In the genomic region with DNA sequence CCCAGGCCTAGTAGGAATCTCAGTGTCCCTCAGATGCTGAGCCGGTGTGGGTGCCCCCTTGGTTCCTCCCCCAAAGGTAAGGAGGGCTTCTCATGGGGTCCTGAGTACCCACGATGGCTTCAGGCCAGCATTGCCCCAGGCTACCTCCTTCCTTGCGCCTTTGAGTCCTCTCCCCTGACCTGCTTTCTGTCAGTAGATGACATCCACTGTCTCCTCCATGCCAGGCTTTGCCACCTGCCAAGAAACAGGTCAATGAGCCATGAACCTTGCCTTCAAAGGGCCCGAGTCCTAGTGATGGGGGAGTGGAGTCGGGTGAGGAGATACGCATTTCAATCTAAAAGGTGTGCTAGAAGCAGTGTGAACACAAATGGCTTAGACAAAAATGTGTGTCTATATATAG, we compare ENCODE assay signal across 31 cellular contexts. TPM values are rescaled to one million over a fixed set of nuclear protein-coding genes. Genes with fewer than 3 reads are reported as not detected.
"Had no signal": no experiment of that assay in that cellular context is flagged by ENCODE, and none has a peak within 500 bp of the region (broad histone marks: within the 10 kb centered on the region; RNA-seq: fewer than 3 reads in every experiment).

No MANE protein-coding gene starts in this region.

- H3K9me3 ChIP-seq: adrenal gland, body of pancreas, SJSA1, SK-N-SH had no signal

- H3K36me3 Mint-ChIP-seq: activated naive CD4-positive, alpha-beta T cell treated with anti-CD3 and anti-CD28 coated beads, Interleukin-2, amount 50 U/mL, for 72 hours had no signal

- H3K27me3 ChIP-seq: adrenal gland, body of pancreas, SJSA1 had no signal

- H3K36me3 ChIP-seq: adrenal gland had no signal

- H3K27ac ChIP-seq: adrenal gland, body of pancreas, SJSA1 had no signal

- DNase-seq: activated CD4-positive, alpha-beta T cell treated with anti-CD3 and anti-CD28 coated beads, Interleukin-2, amount 10 ng/mL, durations not matched to agents 24 days and 14 days; activated CD4-positive, alpha-beta T cell treated with anti-CD3 and anti-CD28 coated beads, Interleukin-2, amount 50 U/mL, for 4 hours; activated CD8-positive, alpha-beta memory T cell treated with anti-CD3 and anti-CD28 coated beads, Interleukin-2, amount 50 U/mL, for 4 hours; activated gamma-delta T cell treated with Interleukin-2 at 50 U/mL for 16 hours; activated naive CD4-positive, alpha-beta T cell treated with anti-CD3 and anti-CD28 coated beads for 36 hours; activated T-cell treated with anti-CD3 and anti-CD28 coated beads for 4 hours; activated T-cell treated with anti-CD3 and anti-CD28 coated beads, Interleukin-2, amount 50 U/mL, for 4 hours; adrenal gland; body of pancreas; caudate nucleus; Karpas-422; KBM-7; NCI-H1105; NCI-H1417 treated with DMSO at 0.1 percent for 48 hours; NCI-H187 treated with DMSO at 0.1 percent for 48 hours; NCI-H2081; NCI-H2171 treated with DMSO at 0.1 percent for 48 hours; NCI-H2227 treated with DMSO at 0.1 percent for 48 hours; NCI-H510A treated with DMSO at 0.1 percent for 48 hours; NCI-H526 treated with DMSO at 0.1 percent for 48 hours; NCI-H774; SHP77 treated with DMSO at 0.1 percent for 48 hours; SK-N-SH had no signal

- H3K9ac ChIP-seq: SK-N-SH had no signal

- H3K4me3 Mint-ChIP-seq: activated CD4-positive, alpha-beta T cell treated with anti-CD3 and anti-CD28 coated beads, Interleukin-2, amount 10 ng/mL, durations not matched to agents 24 days and 14 days; activated naive CD4-positive, alpha-beta T cell treated with anti-CD3 and anti-CD28 coated beads for 36 hours; activated T-cell treated with anti-CD3 and anti-CD28 coated beads, Interleukin-2, amount 50 U/mL, for 4 hours; activated T-helper 1 cell treated with anti-CD3 and anti-CD28 coated beads, Interleukin-12 subunit alpha, Interleukin-12 subunit beta, Interleukin-2, Interleukin-4 antibody, amounts not matched to agents 30 ng/mL and 10 ng/mL and 1 ng/mL, durations not matched to agents 14 hours and 24 hours and 36 hours; T-helper 1 cell treated with Interleukin-12 subunit alpha and Interleukin-12 subunit beta and Interleukin-4 antibody, amounts not matched to agents 30 μg/mL and 1 μg/mL, for 36 hours; T-helper 2 cell treated with Interferon-gamma antibody and Interleukin-4, amounts not matched to agents 5 μg/mL and 100 μg/mL, for 36 hours had no signal

- H3K4me2 ChIP-seq: SK-N-SH had no signal

- H3K4me3 ChIP-seq: adrenal gland, body of pancreas, SJSA1 had no signal

- H3K27ac Mint-ChIP-seq: activated CD4-positive, alpha-beta T cell treated with anti-CD3 and anti-CD28 coated beads, Interleukin-2, amount 10 ng/mL, durations not matched to agents 24 days and 14 days; activated naive CD4-positive, alpha-beta T cell treated with anti-CD3 and anti-CD28 coated beads for 36 hours; activated naive CD4-positive, alpha-beta T cell treated with anti-CD3 and anti-CD28 coated beads, Interleukin-2, amount 50 U/mL, for 72 hours; activated T-helper 1 cell treated with anti-CD3 and anti-CD28 coated beads, Interleukin-12 subunit alpha, Interleukin-12 subunit beta, Interleukin-2, Interleukin-4 antibody, amounts not matched to agents 30 ng/mL and 10 ng/mL and 1 ng/mL, durations not matched to agents 14 hours and 24 hours and 36 hours; T-helper 1 cell treated with Interleukin-12 subunit alpha and Interleukin-12 subunit beta and Interleukin-4 antibody, amounts not matched to agents 30 μg/mL and 1 μg/mL, for 36 hours; T-helper 2 cell treated with Interferon-gamma antibody and Interleukin-4, amounts not matched to agents 5 μg/mL and 100 μg/mL, for 36 hours had no signal

- H3K27me3 Mint-ChIP-seq: activated CD4-positive, alpha-beta T cell treated with anti-CD3 and anti-CD28 coated beads, Interleukin-2, amount 10 ng/mL, durations not matched to agents 24 days and 14 days had no signal

- H3K9me3 Mint-ChIP-seq: activated CD4-positive, alpha-beta T cell treated with anti-CD3 and anti-CD28 coated beads, Interleukin-2, amount 10 ng/mL, durations not matched to agents 24 days and 14 days; activated naive CD4-positive, alpha-beta T cell treated with anti-CD3 and anti-CD28 coated beads for 36 hours; activated naive CD4-positive, alpha-beta T cell treated with anti-CD3 and anti-CD28 coated beads, Interleukin-2, amount 50 U/mL, for 72 hours; activated T-cell treated with anti-CD3 and anti-CD28 coated beads, Interleukin-2, amount 50 U/mL, for 4 hours; activated T-helper 1 cell treated with anti-CD3 and anti-CD28 coated beads, Interleukin-12 subunit alpha, Interleukin-12 subunit beta, Interleukin-2, Interleukin-4 antibody, amounts not matched to agents 30 ng/mL and 10 ng/mL and 1 ng/mL, durations not matched to agents 14 hours and 24 hours and 36 hours; T-helper 1 cell treated with Interleukin-12 subunit alpha and Interleukin-12 subunit beta and Interleukin-4 antibody, amounts not matched to agents 30 μg/mL and 1 μg/mL, for 36 hours; T-helper 2 cell treated with Interferon-gamma antibody and Interleukin-4, amounts not matched to agents 5 μg/mL and 100 μg/mL, for 36 hours had no signal

- H3K4me1 Mint-ChIP-seq: activated CD4-positive, alpha-beta T cell treated with anti-CD3 and anti-CD28 coated beads, Interleukin-2, amount 10 ng/mL, durations not matched to agents 24 days and 14 days had no signal

- ATAC-seq: activated naive CD4-positive, alpha-beta T cell treated with anti-CD3 and anti-CD28 coated beads, Interleukin-2, amount 50 U/mL, for 72 hours; activated T-cell treated with anti-CD3 and anti-CD28 coated beads, Interleukin-2, amount 50 U/mL, for 4 hours; body of pancreas; Panc1 had no signal

RNA-seq across cellular contexts. Expression of a gene that starts 15.6 kb away (rescaled TPM):
- total RNA-seq: activated CD4-positive, alpha-beta T cell treated with anti-CD3 and anti-CD28 coated beads, Interleukin-2, amount 10 ng/mL, durations not matched to agents 24 days and 14 days; activated naive CD4-positive, alpha-beta T cell treated with anti-CD3 and anti-CD28 coated beads for 36 hours; activated naive CD4-positive, alpha-beta T cell treated with anti-CD3 and anti-CD28 coated beads, Interleukin-2, amount 50 U/mL, for 72 hours; activated T-cell treated with anti-CD3 and anti-CD28 coated beads, Interleukin-2, amount 50 U/mL, for 4 hours; activated T-helper 1 cell treated with anti-CD3 and anti-CD28 coated beads, Interleukin-12 subunit alpha, Interleukin-12 subunit beta, Interleukin-2, Interleukin-4 antibody, amounts not matched to agents 30 ng/mL and 10 ng/mL and 1 ng/mL, durations not matched to agents 14 hours and 24 hours and 36 hours; MCF 10A; RPMI7951; SJSA1 had no signal
